In genomic region chr1:110554871-110555801, GRCh38 we compare ENCODE assay signal across 8 cellular contexts. TPM values are rescaled to one million over a fixed set of nuclear protein-coding genes. Genes with fewer than 3 reads are reported as not detected.
A peak's percentile ranks its signal among the peaks of the same experiment; 100 is the strongest.
DNase-seq lines count a peak whose midpoint lies in the region; ATAC-seq and TF ChIP-seq lines count a peak whose summit lies in the region.

No MANE protein-coding gene starts in this region.

- no peaks in the 10 kb centered on the region for H3K36me3 ChIP-seq in aorta (ENCODE audit: control insufficient read depth in 1 of 2, insufficient read depth in 2 of 2, low read length in 1 of 2)

- intact Hi-C loops in left ventricle myocardium superior (cut with micrococcal nuclease) = loop anchor here (10.0 kb wide), 1 partner anchor 60 kb away; no protein-coding TSS in a partner anchor
- intact Hi-C loops in aorta (cut with DNase I) = loop anchor here (2.0 to 5.0 kb wide), 2 partner anchors 60 to 62 kb away; no protein-coding TSS in a partner anchor

- no peak overlapping the region for H3K4me3 ChIP-seq in GM12875 (ENCODE audit: low read depth, low read length)
- peak overlapping the region; percentile 15 for H3K4me3 ChIP-seq in retinal pigment epithelial cell (ENCODE audit: low read length)
- H3K4me3 ChIP-seq in aorta (ENCODE audit: low read length in 2 of 2) = no peak overlapping the region

- H3K27ac ChIP-seq in aorta (ENCODE audit: low read depth in 1 of 2, low read length in 2 of 2) = no peak overlapping the region

- 9 to 14% methylated on average over 34 to 53 of the region's 53 CpGs for WGBS in aorta, 2 donors

- no peaks in the 10 kb centered on the region for H3K27me3 ChIP-seq in aorta (ENCODE audit: control insufficient read depth in 1 of 2, insufficient read depth in 2 of 2, low read length in 1 of 2)

- peak; percentile 83 for TF ChIP-seq CTCF in GM12875 (IDR thresholded peaks at IDR 0.05; ENCODE audit: borderline replicate concordance, insufficient read depth, low read depth, low read length)
- peak; percentile 68 for TF ChIP-seq CTCF in retinal pigment epithelial cell (conservative IDR thresholded peaks at IDR 0.05; ENCODE audit: low read depth, low read length)

- no peaks in the 10 kb centered on the region for H3K4me1 ChIP-seq in aorta (ENCODE audit: control insufficient read depth in 1 of 2, insufficient read depth in 2 of 2, low read length in 2 of 2)

- H3K9me3 ChIP-seq in aorta (ENCODE audit: control insufficient read depth, low read length) = no peaks in the 10 kb centered on the region

- ATAC-seq in left ventricle myocardium superior (peak; percentile 93), aorta (ENCODE audit: low FRiP score) (peak; percentile 89), HG03196 (IDR thresholded peaks at IDR 0.05; ENCODE audit: unreplicated experiment) (no peak)

- peak; percentile 39 for DNase-seq in RPMI8226
- peak; percentile 17 for DNase-seq in activated naive CD8-positive, alpha-beta T cell treated with anti-CD3 and anti-CD28 coated beads, Interleukin-2, amount 50 U/mL, for 16 hours (ENCODE audit: low read depth, low spot score)
- DNase-seq in left ventricle myocardium superior = peak; percentile 78
- no peak for DNase-seq in retinal pigment epithelial cell (ENCODE audit: low read depth)
- peak; percentile 68 to 89 for DNase-seq in aorta
- no peak for DNase-seq in GOT3 (lab: John Stamatoyannopoulos, UW)

RNA-seq across cellular contexts. Expression of gene KCNA10, which starts 36.2 kb away (rescaled TPM):
- not detected for total RNA-seq in left ventricle myocardium superior
- total RNA-seq in aorta = not detected
- not detected for polyA plus RNA-seq in aorta

RNA-seq across cellular contexts. Expression of gene KCNA2, which starts 51.0 kb away (rescaled TPM):
- total RNA-seq in left ventricle myocardium superior (0.64 TPM), aorta (1 to 10 TPM; 1.0 to 1.8 TPM)
- under 1 TPM; 0.13 to 0.69 TPM for polyA plus RNA-seq in aorta

Comparison
In these comparisons a context has a peak if more than half of its experiments do, and no peak if none do; other contexts are left out.
1. DNase-seq: peak in RPMI8226 (single experiment), activated naive CD8-positive, alpha-beta T cell treated with anti-CD3 and anti-CD28 coated beads, Interleukin-2, amount 50 U/mL, for 16 hours (single experiment), left ventricle myocardium superior (single experiment) and aorta (2 of 2); none in retinal pigment epithelial cell (single experiment) and GOT3 (single experiment).